1 cellular context compared by ENCODE assay signal in genomic region chr7:37255327-37255944, GRCh38.
TF ChIP-seq lines count a peak whose summit lies in the region.

No MANE protein-coding gene starts in this region.

TF ChIP-seq in GM12878, 131 proteins besides CTCF, POLR2A, EP300 and RAD21 (continued from another document):
- TF ChIP-seq ZBTB40 (IDR thresholded peaks at IDR 0.05; ENCODE audit: borderline replicate concordance) = peak; percentile 27; the same call in 1 of the 2 replicates
- no peak for TF ChIP-seq IRF3 (IDR thresholded peaks at IDR 0.05)
- TF ChIP-seq IRF4 (IDR thresholded peaks at IDR 0.05; ENCODE audit: low read depth, low read length) = no peak
- TF ChIP-seq BACH1 (IDR thresholded peaks at IDR 0.05; ENCODE audit: borderline replicate concordance) = no peak
- TF ChIP-seq ZNF592 (IDR thresholded peaks at IDR 0.05) = no peak
- no peak for TF ChIP-seq NR2F1 (conservative IDR thresholded peaks at IDR 0.05)
